In the genomic region with DNA sequence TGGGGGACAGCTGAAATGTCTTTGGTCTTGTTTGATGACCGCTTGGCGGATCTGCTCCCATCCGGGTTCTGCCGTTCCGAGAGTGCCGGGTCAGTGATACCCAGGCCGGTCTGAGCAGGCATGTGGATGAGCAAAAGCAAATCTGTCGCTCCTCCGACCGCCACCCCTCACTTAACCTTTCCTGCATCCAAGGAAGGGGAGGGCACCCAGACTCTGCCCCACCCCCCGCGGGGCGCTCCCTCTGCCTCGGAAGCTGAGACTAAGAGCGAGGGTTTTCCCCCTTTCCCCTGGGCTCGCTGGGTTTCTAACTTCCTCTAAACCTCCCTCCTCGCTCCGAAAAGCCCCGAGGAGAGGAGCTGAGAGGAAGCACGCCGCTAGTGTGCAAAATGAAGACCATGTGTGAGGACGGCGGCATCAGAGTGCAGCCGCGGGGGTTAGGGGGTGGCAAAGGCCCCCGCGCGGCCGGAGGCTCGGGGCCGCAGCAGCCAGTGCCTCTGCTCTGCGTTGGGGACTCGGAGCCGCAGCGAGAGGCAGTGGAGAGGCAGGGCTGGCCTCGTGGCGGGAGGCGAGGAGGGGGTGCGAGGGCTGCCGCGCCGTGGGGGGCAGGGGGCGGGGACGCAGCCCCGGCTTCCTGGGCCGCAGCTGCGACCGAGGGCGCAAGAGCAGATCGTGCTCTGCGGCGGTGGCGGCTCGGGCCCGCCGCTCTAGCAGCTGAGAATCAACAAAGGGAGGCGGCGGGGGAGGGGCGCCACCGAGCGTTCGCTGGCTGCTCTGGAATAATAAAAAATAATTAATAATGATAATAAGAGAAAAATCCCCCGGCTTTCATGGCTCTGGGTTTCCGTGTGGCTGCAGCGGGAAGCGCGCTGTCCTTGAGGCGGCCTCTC, we compare ENCODE assay signal across 1 cellular context.
A peak's percentile ranks its signal among the peaks of the same experiment; 100 is the strongest.
TF ChIP-seq lines count a peak whose summit lies in the region.

No MANE protein-coding gene starts in this region.

TF ChIP-seq in K562, 482 proteins besides CTCF, POLR2A, EP300 and RAD21 (continued from another document and continues in another):
- TF ChIP-seq, protein P1, sequence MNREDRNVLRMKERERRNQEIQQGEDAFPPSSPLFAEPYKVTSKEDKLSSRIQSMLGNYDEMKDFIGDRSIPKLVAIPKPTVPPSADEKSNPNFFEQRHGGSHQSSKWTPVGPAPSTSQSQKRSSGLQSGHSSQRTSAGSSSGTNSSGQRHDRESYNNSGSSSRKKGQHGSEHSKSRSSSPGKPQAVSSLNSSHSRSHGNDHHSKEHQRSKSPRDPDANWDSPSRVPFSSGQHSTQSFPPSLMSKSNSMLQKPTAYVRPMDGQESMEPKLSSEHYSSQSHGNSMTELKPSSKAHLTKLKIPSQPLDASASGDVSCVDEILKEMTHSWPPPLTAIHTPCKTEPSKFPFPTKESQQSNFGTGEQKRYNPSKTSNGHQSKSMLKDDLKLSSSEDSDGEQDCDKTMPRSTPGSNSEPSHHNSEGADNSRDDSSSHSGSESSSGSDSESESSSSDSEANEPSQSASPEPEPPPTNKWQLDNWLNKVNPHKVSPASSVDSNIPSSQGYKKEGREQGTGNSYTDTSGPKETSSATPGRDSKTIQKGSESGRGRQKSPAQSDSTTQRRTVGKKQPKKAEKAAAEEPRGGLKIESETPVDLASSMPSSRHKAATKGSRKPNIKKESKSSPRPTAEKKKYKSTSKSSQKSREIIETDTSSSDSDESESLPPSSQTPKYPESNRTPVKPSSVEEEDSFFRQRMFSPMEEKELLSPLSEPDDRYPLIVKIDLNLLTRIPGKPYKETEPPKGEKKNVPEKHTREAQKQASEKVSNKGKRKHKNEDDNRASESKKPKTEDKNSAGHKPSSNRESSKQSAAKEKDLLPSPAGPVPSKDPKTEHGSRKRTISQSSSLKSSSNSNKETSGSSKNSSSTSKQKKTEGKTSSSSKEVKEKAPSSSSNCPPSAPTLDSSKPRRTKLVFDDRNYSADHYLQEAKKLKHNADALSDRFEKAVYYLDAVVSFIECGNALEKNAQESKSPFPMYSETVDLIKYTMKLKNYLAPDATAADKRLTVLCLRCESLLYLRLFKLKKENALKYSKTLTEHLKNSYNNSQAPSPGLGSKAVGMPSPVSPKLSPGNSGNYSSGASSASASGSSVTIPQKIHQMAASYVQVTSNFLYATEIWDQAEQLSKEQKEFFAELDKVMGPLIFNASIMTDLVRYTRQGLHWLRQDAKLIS (CRISPR knock-in tag; IDR thresholded peaks at IDR 0.05): peak; percentile 68; the same call in 1 of the 2 replicates
- TF ChIP-seq U2AF1 (optimal IDR thresholded peaks at IDR 0.05; ENCODE audit: low read depth, low read length): no peak
- no peak for TF ChIP-seq GATAD2A (IDR thresholded peaks at IDR 0.05)
- TF ChIP-seq, protein P2, sequence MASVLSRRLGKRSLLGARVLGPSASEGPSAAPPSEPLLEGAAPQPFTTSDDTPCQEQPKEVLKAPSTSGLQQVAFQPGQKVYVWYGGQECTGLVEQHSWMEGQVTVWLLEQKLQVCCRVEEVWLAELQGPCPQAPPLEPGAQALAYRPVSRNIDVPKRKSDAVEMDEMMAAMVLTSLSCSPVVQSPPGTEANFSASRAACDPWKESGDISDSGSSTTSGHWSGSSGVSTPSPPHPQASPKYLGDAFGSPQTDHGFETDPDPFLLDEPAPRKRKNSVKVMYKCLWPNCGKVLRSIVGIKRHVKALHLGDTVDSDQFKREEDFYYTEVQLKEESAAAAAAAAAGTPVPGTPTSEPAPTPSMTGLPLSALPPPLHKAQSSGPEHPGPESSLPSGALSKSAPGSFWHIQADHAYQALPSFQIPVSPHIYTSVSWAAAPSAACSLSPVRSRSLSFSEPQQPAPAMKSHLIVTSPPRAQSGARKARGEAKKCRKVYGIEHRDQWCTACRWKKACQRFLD (CRISPR knock-in tag; IDR thresholded peaks at IDR 0.05): 0 out of 2 replicates have a peak, but pooled peaks have one; percentile 22
- peak; percentile 53 for TF ChIP-seq RBBP5 (IDR thresholded peaks at IDR 0.05; ENCODE audit: borderline replicate concordance, insufficient read depth, low read length, poor library complexity, severe bottlenecking)
- TF ChIP-seq CCAR2 (IDR thresholded peaks at IDR 0.05; ENCODE audit: low read depth, low read length): no peak
- TF ChIP-seq DIDO1 (tag; IDR thresholded peaks at IDR 0.05; ENCODE audit: low read depth): no peak
- TF ChIP-seq POLR2G (IDR thresholded peaks at IDR 0.05; ENCODE audit: low read depth, low read length): peak; percentile 76
- peak; percentile 90 for TF ChIP-seq KAT7 (CRISPR knock-in tag; IDR thresholded peaks at IDR 0.05; ENCODE audit: borderline replicate concordance)
- TF ChIP-seq EGR1 (conservative IDR thresholded peaks at IDR 0.05): no peak
- TF ChIP-seq NFATC3 (IDR thresholded peaks at IDR 0.05): no peak
- TF ChIP-seq KLF13 (tag; IDR thresholded peaks at IDR 0.05; ENCODE audit: borderline replicate concordance, low read depth): no peak
- TF ChIP-seq NELFE (IDR thresholded peaks at IDR 0.05; ENCODE audit: insufficient read depth, insufficient read length): no peak
- peak; percentile 27; the same call in 1 of the 2 replicates for TF ChIP-seq EP400 (IDR thresholded peaks at IDR 0.05)
- TF ChIP-seq EWSR1 (IDR thresholded peaks at IDR 0.05; ENCODE audit: borderline replicate concordance, low read depth, partially characterized antibody): no peak
- TF ChIP-seq ETS2 (tag; IDR thresholded peaks at IDR 0.05; ENCODE audit: borderline replicate concordance, poor library complexity, severe bottlenecking): no peak
- TF ChIP-seq, protein P3, sequence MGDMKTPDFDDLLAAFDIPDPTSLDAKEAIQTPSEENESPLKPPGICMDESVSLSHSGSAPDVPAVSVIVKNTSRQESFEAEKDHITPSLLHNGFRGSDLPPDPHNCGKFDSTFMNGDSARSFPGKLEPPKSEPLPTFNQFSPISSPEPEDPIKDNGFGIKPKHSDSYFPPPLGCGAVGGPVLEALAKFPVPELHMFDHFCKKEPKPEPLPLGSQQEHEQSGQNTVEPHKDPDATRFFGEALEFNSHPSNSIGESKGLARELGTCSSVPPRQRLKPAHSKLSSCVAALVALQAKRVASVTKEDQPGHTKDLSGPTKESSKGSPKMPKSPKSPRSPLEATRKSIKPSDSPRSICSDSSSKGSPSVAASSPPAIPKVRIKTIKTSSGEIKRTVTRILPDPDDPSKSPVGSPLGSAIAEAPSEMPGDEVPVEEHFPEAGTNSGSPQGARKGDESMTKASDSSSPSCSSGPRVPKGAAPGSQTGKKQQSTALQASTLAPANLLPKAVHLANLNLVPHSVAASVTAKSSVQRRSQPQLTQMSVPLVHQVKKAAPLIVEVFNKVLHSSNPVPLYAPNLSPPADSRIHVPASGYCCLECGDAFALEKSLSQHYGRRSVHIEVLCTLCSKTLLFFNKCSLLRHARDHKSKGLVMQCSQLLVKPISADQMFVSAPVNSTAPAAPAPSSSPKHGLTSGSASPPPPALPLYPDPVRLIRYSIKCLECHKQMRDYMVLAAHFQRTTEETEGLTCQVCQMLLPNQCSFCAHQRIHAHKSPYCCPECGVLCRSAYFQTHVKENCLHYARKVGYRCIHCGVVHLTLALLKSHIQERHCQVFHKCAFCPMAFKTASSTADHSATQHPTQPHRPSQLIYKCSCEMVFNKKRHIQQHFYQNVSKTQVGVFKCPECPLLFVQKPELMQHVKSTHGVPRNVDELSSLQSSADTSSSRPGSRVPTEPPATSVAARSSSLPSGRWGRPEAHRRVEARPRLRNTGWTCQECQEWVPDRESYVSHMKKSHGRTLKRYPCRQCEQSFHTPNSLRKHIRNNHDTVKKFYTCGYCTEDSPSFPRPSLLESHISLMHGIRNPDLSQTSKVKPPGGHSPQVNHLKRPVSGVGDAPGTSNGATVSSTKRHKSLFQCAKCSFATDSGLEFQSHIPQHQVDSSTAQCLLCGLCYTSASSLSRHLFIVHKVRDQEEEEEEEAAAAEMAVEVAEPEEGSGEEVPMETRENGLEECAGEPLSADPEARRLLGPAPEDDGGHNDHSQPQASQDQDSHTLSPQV (IDR thresholded peaks at IDR 0.05): peak; percentile 17; the same call in 1 of the 2 replicates
- peak; percentile 45 for TF ChIP-seq TBP (optimal IDR thresholded peaks at IDR 0.05; ENCODE audit: low read depth, low read length)
- TF ChIP-seq RNF2 (IDR thresholded peaks at IDR 0.05): peak; percentile 14; the same call in 1 of the 2 replicates
- no peak for TF ChIP-seq NRF1 (conservative IDR thresholded peaks at IDR 0.05 in 1 of 2, IDR thresholded peaks at IDR 0.05 in 1 of 2)
- TF ChIP-seq RFX5 (IDR thresholded peaks at IDR 0.05; ENCODE audit: low read depth, low read length): no peak
- TF ChIP-seq, protein P4, sequence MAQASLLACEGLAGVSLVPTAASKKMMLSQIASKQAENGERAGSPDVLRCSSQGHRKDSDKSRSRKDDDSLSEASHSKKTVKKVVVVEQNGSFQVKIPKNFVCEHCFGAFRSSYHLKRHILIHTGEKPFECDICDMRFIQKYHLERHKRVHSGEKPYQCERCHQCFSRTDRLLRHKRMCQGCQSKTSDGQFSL (CRISPR knock-in tag; IDR thresholded peaks at IDR 0.05): 0 out of 2 replicates have a peak, but pooled peaks have one; percentile 20
- TF ChIP-seq, protein P4 (tag; IDR thresholded peaks at IDR 0.05): peak in 1 of 2 experiments; percentile 20; a peak in 1 of 4 replicates
- TF ChIP-seq, protein P5, sequence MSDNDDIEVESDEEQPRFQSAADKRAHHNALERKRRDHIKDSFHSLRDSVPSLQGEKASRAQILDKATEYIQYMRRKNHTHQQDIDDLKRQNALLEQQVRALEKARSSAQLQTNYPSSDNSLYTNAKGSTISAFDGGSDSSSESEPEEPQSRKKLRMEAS (CRISPR knock-in tag; IDR thresholded peaks at IDR 0.05): peak; percentile 50
- peak; percentile 52; the same call in 1 of the 2 replicates for TF ChIP-seq GTF2E2 (tag; IDR thresholded peaks at IDR 0.05)
- TF ChIP-seq CBX1 (IDR thresholded peaks at IDR 0.05; ENCODE audit: low read depth): peak; percentile 38; the same call in 1 of the 2 replicates
- TF ChIP-seq, protein P6, sequence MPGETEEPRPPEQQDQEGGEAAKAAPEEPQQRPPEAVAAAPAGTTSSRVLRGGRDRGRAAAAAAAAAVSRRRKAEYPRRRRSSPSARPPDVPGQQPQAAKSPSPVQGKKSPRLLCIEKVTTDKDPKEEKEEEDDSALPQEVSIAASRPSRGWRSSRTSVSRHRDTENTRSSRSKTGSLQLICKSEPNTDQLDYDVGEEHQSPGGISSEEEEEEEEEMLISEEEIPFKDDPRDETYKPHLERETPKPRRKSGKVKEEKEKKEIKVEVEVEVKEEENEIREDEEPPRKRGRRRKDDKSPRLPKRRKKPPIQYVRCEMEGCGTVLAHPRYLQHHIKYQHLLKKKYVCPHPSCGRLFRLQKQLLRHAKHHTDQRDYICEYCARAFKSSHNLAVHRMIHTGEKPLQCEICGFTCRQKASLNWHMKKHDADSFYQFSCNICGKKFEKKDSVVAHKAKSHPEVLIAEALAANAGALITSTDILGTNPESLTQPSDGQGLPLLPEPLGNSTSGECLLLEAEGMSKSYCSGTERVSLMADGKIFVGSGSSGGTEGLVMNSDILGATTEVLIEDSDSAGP (CRISPR knock-in tag; IDR thresholded peaks at IDR 0.05): no peak
- TF ChIP-seq HDAC8 (tag; IDR thresholded peaks at IDR 0.05): no peak
- TF ChIP-seq, protein P7, sequence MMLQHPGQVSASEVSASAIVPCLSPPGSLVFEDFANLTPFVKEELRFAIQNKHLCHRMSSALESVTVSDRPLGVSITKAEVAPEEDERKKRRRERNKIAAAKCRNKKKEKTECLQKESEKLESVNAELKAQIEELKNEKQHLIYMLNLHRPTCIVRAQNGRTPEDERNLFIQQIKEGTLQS (IDR thresholded peaks at IDR 0.05): no peak
- TF ChIP-seq, protein P7 (CRISPR knock-in tag; conservative IDR thresholded peaks at IDR 0.05): no peak
- TF ChIP-seq, protein P8, sequence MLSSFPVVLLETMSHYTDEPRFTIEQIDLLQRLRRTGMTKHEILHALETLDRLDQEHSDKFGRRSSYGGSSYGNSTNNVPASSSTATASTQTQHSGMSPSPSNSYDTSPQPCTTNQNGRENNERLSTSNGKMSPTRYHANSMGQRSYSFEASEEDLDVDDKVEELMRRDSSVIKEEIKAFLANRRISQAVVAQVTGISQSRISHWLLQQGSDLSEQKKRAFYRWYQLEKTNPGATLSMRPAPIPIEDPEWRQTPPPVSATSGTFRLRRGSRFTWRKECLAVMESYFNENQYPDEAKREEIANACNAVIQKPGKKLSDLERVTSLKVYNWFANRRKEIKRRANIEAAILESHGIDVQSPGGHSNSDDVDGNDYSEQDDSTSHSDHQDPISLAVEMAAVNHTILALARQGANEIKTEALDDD (IDR thresholded peaks at IDR 0.05): no peak
- no peak for TF ChIP-seq HDAC3 (IDR thresholded peaks at IDR 0.05; ENCODE audit: borderline replicate concordance, partially characterized antibody)
- no peak for TF ChIP-seq ZNF785 (CRISPR knock-in tag; IDR thresholded peaks at IDR 0.05)
- TF ChIP-seq L3MBTL2 (IDR thresholded peaks at IDR 0.05): peak; percentile 71
- no peak for TF ChIP-seq SMAD1 (IDR thresholded peaks at IDR 0.05; ENCODE audit: low read depth, low read length, partially characterized antibody)
- TF ChIP-seq GABPB1 (CRISPR knock-in tag; IDR thresholded peaks at IDR 0.05): peak; percentile 38; the same call in 1 of the 2 replicates
- no peak for TF ChIP-seq ZNF217 (CRISPR knock-in tag; IDR thresholded peaks at IDR 0.05)
- TF ChIP-seq RBFOX2 (IDR thresholded peaks at IDR 0.05; ENCODE audit: low read depth, low read length): peak; percentile 78
- TF ChIP-seq POLR2B (IDR thresholded peaks at IDR 0.05; ENCODE audit: low read depth, partially characterized antibody): peak; percentile 36
- TF ChIP-seq, protein P9, sequence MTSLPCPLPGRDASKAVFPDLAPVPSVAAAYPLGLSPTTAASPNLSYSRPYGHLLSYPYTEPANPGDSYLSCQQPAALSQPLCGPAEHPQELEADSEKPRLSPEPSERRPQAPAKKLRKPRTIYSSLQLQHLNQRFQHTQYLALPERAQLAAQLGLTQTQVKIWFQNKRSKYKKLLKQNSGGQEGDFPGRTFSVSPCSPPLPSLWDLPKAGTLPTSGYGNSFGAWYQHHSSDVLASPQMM (CRISPR knock-in tag; IDR thresholded peaks at IDR 0.05): no peak
- no peak for TF ChIP-seq ZNF57 (CRISPR knock-in tag; IDR thresholded peaks at IDR 0.05)
- no peak for TF ChIP-seq TAF7 (tag; IDR thresholded peaks at IDR 0.05)
- TF ChIP-seq HNRNPLL (IDR thresholded peaks at IDR 0.05; ENCODE audit: low read depth, low read length, poor library complexity, severe bottlenecking): peak; percentile 34
- TF ChIP-seq CHD1 (IDR thresholded peaks at IDR 0.05; ENCODE audit: low read length): no peak
- TF ChIP-seq, protein P10, sequence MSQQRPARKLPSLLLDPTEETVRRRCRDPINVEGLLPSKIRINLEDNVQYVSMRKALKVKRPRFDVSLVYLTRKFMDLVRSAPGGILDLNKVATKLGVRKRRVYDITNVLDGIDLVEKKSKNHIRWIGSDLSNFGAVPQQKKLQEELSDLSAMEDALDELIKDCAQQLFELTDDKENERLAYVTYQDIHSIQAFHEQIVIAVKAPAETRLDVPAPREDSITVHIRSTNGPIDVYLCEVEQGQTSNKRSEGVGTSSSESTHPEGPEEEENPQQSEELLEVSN (IDR thresholded peaks at IDR 0.05; ENCODE audit: borderline replicate concordance in 1 of 2, extremely low read depth in 1 of 2, insufficient read depth in 1 of 2, insufficient read length in 1 of 2, low read depth in 1 of 2, low read length in 1 of 2, poor library complexity in 1 of 2, severe bottlenecking in 1 of 2): peak in 1 of 2 experiments; percentile 86
- no peak for TF ChIP-seq MXI1 (IDR thresholded peaks at IDR 0.05; ENCODE audit: low read depth, low read length)
- TF ChIP-seq LCOR (CRISPR knock-in tag; IDR thresholded peaks at IDR 0.05): no peak
- TF ChIP-seq NFRKB (IDR thresholded peaks at IDR 0.05; ENCODE audit: low read depth): peak; percentile 64; the same call in 1 of the 2 replicates
